12 cellular contexts compared by ENCODE assay signal in genomic region chr1:183896466-183897026, GRCh38.
DNase-seq lines count a peak whose midpoint lies in the region; ATAC-seq, FAIRE-seq and TF ChIP-seq lines count a peak whose summit lies in the region.
"Had no signal": no experiment of that assay in that cellular context is flagged by ENCODE, and none has a peak within 500 bp of the region (broad histone marks: within the 10 kb centered on the region; RNA-seq: fewer than 3 reads in every experiment).

No MANE protein-coding gene starts in this region.

- no peaks in the 10 kb centered on the region for H3K36me3 ChIP-seq in PC-3 (ENCODE audit: low read depth, low read length)

- DNase-seq in A172 (ENCODE audit: low spot score) (peak; percentile 41), GM18507 (ENCODE audit: extremely low spot score, insufficient read length, low read depth) (no peak), PC-3 (peak; percentile 84), fibroblast of peridontal ligament (ENCODE audit: extremely low read depth) (peak; percentile 72), iPS-NIHi11 (ENCODE audit: low spot score) (no peak), HUDEP-2 (lab: John Stamatoyannopoulos, UW; ENCODE audit: unreplicated experiment in 76 of 76) (no peak)
- DNase-seq: central memory CD4-positive, alpha-beta T cell; NCI-H446 treated with DMSO at 0.1 percent for 48 hours had no signal

- TF ChIP-seq CTCF in PC-3 (conservative IDR thresholded peaks at IDR 0.05; ENCODE audit: low read depth, low read length), result no peak

- H3K9me3 ChIP-seq in PC-3 (ENCODE audit: low read length), result no peaks in the 10 kb centered on the region

- no peak overlapping the region for H3K4me3 ChIP-seq in PC-3 (ENCODE audit: low read length)

- CTCF ChIA-PET in PC-3 (lab: Charles Lee), result no interaction called here

- peaks cover 39% of the 10 kb centered on the region for H3K4me1 ChIP-seq in PC-3 (ENCODE audit: insufficient read depth, low read length)
- H3K4me1 ChIP-seq: parathyroid adenoma had no signal

- H3F3A ChIP-seq in PC-3 (ENCODE audit: low read length, unreplicated experiment), result peaks cover 3% of the 10 kb centered on the region

- no TSS peak for BruUV-seq in PC-3 (replicated peaks; lab: Mats Ljungman, UMichigan)

- peak overlapping the region; percentile 31 for H3K4me2 ChIP-seq in PC-3 (ENCODE audit: low read length)

- POLR2A ChIA-PET in PC-3 (lab: Charles Lee; ENCODE audit: unreplicated experiment), result no interaction called here

- peak; percentile 67 for FAIRE-seq in GM18507 (lab: Jason Lieb, UNC)

- no peaks in the 10 kb centered on the region for H3K79me2 ChIP-seq in PC-3 (ENCODE audit: low read length)
- H3K79me2 ChIP-seq: parathyroid adenoma had no signal

- peak overlapping the region; percentile 65 for H3K27ac ChIP-seq in PC-3 (ENCODE audit: low read length)
- H3K27ac ChIP-seq: C4-2B, parathyroid adenoma had no signal

- H3K27me3 ChIP-seq in PC-3 (ENCODE audit: low read length), result no peaks in the 10 kb centered on the region

- H2AFZ ChIP-seq in PC-3 (ENCODE audit: low read length), result no peak overlapping the region
- H2AFZ ChIP-seq: parathyroid adenoma had no signal

- intact Hi-C loops in PC-3 (cut with micrococcal nuclease), result no loop called here

- no peaks in the 10 kb centered on the region for H4K20me1 ChIP-seq in PC-3 (ENCODE audit: low read length)

- ATAC-seq in PC-3 (no peak), GM21423 (IDR thresholded peaks at IDR 0.05; ENCODE audit: unreplicated experiment) (no peak), GM21786 (IDR thresholded peaks at IDR 0.05; ENCODE audit: unreplicated experiment) (no peak)

- H3K9me2 ChIP-seq in PC-3 (replicated peaks; ENCODE audit: low read length), result no peaks in the 10 kb centered on the region

- no peak overlapping the region for H3K9ac ChIP-seq in PC-3 (ENCODE audit: low read length)
- H3K9ac ChIP-seq: parathyroid adenoma had no signal

Comparison
In these comparisons a context has a peak if more than half of its experiments do, and no peak if none do; other contexts are left out.
1. DNase-seq: peak in A172 (single experiment), PC-3 (single experiment) and fibroblast of peridontal ligament (single experiment); none in GM18507 (single experiment), iPS-NIHi11 (single experiment) and HUDEP-2 (0 of 76).